1 cellular context compared by ENCODE assay signal in the genomic region with DNA sequence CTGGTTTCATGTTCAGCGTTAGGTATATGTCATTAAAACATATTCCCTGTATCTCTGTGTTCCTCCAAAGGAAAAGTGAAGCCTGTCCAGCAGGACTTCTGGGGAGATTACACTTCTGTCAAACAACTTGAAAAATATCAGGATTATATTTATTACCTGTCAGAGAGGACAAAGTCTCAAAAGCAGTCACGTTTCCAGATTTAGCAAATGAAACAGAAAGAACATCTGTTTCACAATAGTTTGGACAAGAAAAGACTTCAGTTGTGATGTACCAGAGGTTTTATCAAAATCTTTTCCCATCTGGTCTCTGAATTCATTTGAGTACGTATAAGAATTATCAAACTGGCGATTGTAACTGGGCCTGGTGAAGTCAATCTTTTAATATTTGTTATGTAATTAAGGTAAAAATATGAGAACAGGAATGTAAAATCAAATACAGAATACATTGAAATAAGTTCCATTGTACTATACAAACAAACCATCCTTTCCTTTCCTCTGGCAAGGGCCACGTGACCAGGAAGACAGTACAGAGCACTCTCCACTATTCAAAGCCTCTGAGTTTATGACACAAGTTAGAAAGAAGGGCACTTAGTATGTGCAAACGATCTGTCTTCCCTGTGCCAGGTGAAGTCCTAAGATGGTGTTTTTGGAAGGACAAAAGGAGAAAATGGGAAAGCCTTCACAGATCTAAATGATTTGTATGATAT.
TF ChIP-seq lines count a peak whose summit lies in the region.

No MANE protein-coding gene starts in this region.

TF ChIP-seq in GM23338, 12 proteins besides CTCF, POLR2A, EP300 and RAD21 (continued from another document):
- TF ChIP-seq POLR2AphosphoS5 (IDR thresholded peaks at IDR 0.05; ENCODE audit: low read depth) (no peak), JUNB (IDR thresholded peaks at IDR 0.05; ENCODE audit: unreplicated experiment) (no peak), EZH2 (IDR thresholded peaks at IDR 0.05; ENCODE audit: low read depth, unreplicated experiment) (no peak), STAT1 (IDR thresholded peaks at IDR 0.05; ENCODE audit: unreplicated experiment) (no peak), EZH2phosphoT487 (IDR thresholded peaks at IDR 0.05; ENCODE audit: unreplicated experiment) (no peak)
- TF ChIP-seq, protein P1, sequence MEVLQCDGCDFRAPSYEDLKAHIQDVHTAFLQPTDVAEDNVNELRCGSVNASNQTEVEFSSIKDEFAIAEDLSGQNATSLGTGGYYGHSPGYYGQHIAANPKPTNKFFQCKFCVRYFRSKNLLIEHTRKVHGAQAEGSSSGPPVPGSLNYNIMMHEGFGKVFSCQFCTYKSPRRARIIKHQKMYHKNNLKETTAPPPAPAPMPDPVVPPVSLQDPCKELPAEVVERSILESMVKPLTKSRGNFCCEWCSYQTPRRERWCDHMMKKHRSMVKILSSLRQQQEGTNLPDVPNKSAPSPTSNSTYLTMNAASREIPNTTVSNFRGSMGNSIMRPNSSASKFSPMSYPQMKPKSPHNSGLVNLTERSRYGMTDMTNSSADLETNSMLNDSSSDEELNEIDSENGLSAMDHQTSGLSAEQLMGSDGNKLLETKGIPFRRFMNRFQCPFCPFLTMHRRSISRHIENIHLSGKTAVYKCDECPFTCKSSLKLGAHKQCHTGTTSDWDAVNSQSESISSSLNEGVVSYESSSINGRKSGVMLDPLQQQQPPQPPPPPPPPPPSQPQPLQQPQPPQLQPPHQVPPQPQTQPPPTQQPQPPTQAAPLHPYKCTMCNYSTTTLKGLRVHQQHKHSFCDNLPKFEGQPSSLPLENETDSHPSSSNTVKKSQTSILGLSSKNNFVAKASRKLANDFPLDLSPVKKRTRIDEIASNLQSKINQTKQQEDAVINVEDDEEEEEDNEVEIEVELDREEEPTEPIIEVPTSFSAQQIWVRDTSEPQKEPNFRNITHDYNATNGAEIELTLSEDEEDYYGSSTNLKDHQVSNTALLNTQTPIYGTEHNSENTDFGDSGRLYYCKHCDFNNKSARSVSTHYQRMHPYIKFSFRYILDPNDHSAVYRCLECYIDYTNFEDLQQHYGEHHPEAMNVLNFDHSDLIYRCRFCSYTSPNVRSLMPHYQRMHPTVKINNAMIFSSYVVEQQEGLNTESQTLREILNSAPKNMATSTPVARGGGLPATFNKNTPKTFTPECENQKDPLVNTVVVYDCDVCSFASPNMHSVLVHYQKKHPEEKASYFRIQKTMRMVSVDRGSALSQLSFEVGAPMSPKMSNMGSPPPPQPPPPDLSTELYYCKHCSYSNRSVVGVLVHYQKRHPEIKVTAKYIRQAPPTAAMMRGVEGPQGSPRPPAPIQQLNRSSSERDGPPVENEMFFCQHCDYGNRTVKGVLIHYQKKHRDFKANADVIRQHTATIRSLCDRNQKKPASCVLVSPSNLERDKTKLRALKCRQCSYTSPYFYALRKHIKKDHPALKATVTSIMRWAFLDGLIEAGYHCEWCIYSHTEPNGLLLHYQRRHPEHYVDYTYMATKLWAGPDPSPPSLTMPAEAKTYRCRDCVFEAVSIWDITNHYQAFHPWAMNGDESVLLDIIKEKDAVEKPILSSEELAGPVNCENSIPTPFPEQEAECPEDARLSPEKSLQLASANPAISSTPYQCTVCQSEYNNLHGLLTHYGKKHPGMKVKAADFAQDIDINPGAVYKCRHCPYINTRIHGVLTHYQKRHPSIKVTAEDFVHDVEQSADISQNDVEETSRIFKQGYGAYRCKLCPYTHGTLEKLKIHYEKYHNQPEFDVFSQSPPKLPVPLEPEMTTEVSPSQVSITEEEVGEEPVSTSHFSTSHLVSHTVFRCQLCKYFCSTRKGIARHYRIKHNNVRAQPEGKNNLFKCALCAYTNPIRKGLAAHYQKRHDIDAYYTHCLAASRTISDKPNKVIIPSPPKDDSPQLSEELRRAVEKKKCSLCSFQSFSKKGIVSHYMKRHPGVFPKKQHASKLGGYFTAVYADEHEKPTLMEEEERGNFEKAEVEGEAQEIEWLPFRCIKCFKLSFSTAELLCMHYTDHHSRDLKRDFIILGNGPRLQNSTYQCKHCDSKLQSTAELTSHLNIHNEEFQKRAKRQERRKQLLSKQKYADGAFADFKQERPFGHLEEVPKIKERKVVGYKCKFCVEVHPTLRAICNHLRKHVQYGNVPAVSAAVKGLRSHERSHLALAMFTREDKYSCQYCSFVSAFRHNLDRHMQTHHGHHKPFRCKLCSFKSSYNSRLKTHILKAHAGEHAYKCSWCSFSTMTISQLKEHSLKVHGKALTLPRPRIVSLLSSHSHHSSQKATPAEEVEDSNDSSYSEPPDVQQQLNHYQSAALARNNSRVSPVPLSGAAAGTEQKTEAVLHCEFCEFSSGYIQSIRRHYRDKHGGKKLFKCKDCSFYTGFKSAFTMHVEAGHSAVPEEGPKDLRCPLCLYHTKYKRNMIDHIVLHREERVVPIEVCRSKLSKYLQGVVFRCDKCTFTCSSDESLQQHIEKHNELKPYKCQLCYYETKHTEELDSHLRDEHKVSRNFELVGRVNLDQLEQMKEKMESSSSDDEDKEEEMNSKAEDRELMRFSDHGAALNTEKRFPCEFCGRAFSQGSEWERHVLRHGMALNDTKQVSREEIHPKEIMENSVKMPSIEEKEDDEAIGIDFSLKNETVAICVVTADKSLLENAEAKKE (CRISPR knock-in tag; IDR thresholded peaks at IDR 0.05): no peak
- TF ChIP-seq, protein P2, sequence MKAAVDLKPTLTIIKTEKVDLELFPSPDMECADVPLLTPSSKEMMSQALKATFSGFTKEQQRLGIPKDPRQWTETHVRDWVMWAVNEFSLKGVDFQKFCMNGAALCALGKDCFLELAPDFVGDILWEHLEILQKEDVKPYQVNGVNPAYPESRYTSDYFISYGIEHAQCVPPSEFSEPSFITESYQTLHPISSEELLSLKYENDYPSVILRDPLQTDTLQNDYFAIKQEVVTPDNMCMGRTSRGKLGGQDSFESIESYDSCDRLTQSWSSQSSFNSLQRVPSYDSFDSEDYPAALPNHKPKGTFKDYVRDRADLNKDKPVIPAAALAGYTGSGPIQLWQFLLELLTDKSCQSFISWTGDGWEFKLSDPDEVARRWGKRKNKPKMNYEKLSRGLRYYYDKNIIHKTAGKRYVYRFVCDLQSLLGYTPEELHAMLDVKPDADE (IDR thresholded peaks at IDR 0.05): no peak
TF ChIP-seq in GM23338: peak in this region for 0.
